ENCODE assay signal across 8 cellular contexts in genomic region chr19:55653651-55654322, GRCh38. TPM values are rescaled to one million over a fixed set of nuclear protein-coding genes. Genes with fewer than 3 reads are reported as not detected.
A peak's percentile ranks its signal among the peaks of the same experiment; 100 is the strongest.
DNase-seq lines count a peak whose midpoint lies in the region; ATAC-seq and TF ChIP-seq lines count a peak whose summit lies in the region.

No MANE protein-coding gene starts in this region.

- H3K27ac Mint-ChIP-seq in activated naive CD4-positive, alpha-beta T cell treated with anti-CD3 and anti-CD28 coated beads, Interleukin-2, amount 50 U/mL, for 24 hours, result peak overlapping the region; percentile 97

- H3K27me3 Mint-ChIP-seq in activated naive CD4-positive, alpha-beta T cell treated with anti-CD3 and anti-CD28 coated beads, Interleukin-2, amount 50 U/mL, for 24 hours, result no peaks in the 10 kb centered on the region

- H3K4me1 Mint-ChIP-seq in activated naive CD4-positive, alpha-beta T cell treated with anti-CD3 and anti-CD28 coated beads, Interleukin-2, amount 50 U/mL, for 24 hours, result peaks cover 40% of the 10 kb centered on the region

- intact Hi-C loops in testis (cut with DNase I; ENCODE audit: low total_unique reads), result no loop called here

- DNase-seq in GM12864 (ENCODE audit: low read depth) (peak; percentile 97), NCI-H1048 (lab: John Stamatoyannopoulos, UW) (peak; percentile 96), SK-N-MC (ENCODE audit: low read depth, low spot score) (peak; percentile 98), glomerular endothelial cell (ENCODE audit: extremely low read depth, low read depth, low spot score) (peak; percentile 90), omental fat pad (ENCODE audit: low spot score) (peak; percentile 91), testis (peak; percentile 97)

- peaks cover 36% of the 10 kb centered on the region for H3K36me3 ChIP-seq in SK-N-MC (ENCODE audit: insufficient read depth, low read length)
- H3K36me3 ChIP-seq in testis (ENCODE audit: low read depth, missing control alignments), result no peaks in the 10 kb centered on the region

- H3K4me1 ChIP-seq in testis, result peaks cover 36% of the 10 kb centered on the region

- H3K36me3 Mint-ChIP-seq in activated naive CD4-positive, alpha-beta T cell treated with anti-CD3 and anti-CD28 coated beads, Interleukin-2, amount 50 U/mL, for 24 hours, result peaks cover 7% of the 10 kb centered on the region

- H3K27ac ChIP-seq in SK-N-MC (peak overlapping the region; percentile 99), testis (peak overlapping the region; percentile 96 to 100)

- H3K9me3 ChIP-seq in SK-N-MC (ENCODE audit: low read depth, low read length) (no peaks in the 10 kb centered on the region), testis (no peaks in the 10 kb centered on the region)

- ATAC-seq in HG02610 (IDR thresholded peaks at IDR 0.05; ENCODE audit: unreplicated experiment) (peak; percentile 36), omental fat pad (ENCODE audit: low FRiP score) (peak; percentile 76)

- peak overlapping the region; percentile 100 for H3K9ac ChIP-seq in SK-N-MC (ENCODE audit: insufficient read length)

- no peaks in the 10 kb centered on the region for H3K9me3 Mint-ChIP-seq in activated naive CD4-positive, alpha-beta T cell treated with anti-CD3 and anti-CD28 coated beads, Interleukin-2, amount 50 U/mL, for 24 hours

- peak overlapping the region; percentile 95 for H3K4me3 ChIP-seq in GM12864 (ENCODE audit: low read depth, low read length)
- H3K4me3 ChIP-seq in SK-N-MC, result peak overlapping the region; percentile 96
- peak overlapping the region; percentile 82 to 97 for H3K4me3 ChIP-seq in testis

- 0% methylated on average over 47 to 56 of the region's 57 CpGs for WGBS in testis, 2 donors

- TF ChIP-seq CTCF in GM12864 (IDR thresholded peaks at IDR 0.05; ENCODE audit: low read depth, low read length, missing control alignments), result peak; percentile 100
- TF ChIP-seq CTCF in omental fat pad (IDR thresholded peaks at IDR 0.05), result peak in 2 of 3 donors; percentile 98 to 100
- TF ChIP-seq CTCF in testis (IDR thresholded peaks at IDR 0.05), result peak; percentile 97 to 100 (median 100)

- H3K27me3 ChIP-seq in testis, result no peaks in the 10 kb centered on the region

- peak; percentile 18 for TF ChIP-seq POLR2A in testis (IDR thresholded peaks at IDR 0.05)

- H3K4me3 Mint-ChIP-seq in activated naive CD4-positive, alpha-beta T cell treated with anti-CD3 and anti-CD28 coated beads, Interleukin-2, amount 50 U/mL, for 24 hours, result peak overlapping the region; percentile 93

RNA-seq across cellular contexts. Expression of gene U2AF2, which starts 1.0 kb away (rescaled TPM):
- total RNA-seq in glomerular endothelial cell (111 and 150 TPM in 2 replicates), omental fat pad (100 to 1,000 TPM in 2 of 4 donors, 10 to 100 TPM in 2; 55.2 to 132 (median 86.1) TPM), testis (100 to 1,000 TPM; 264 to 281 TPM)
- 163 TPM for polyA plus RNA-seq in testis (ENCODE audit: insufficient read depth, low read depth, low replicate concordance)

RNA-seq across cellular contexts. Expression of gene CCDC106, which starts 5.8 kb away (rescaled TPM):
- total RNA-seq in glomerular endothelial cell, result 24.0 and 28.7 TPM in 2 replicates
- total RNA-seq in omental fat pad, result 10 to 100 TPM in 3 of 4 donors, 1 to 10 TPM in 1; 9.8 to 15.2 (median 11.0) TPM
- total RNA-seq in testis, result 10 to 100 TPM; 57.0 to 84.9 TPM
- 34.5 TPM for polyA plus RNA-seq in testis (ENCODE audit: insufficient read depth, low read depth, low replicate concordance)

RNA-seq across cellular contexts. Expression of gene ZNF581, which starts 10.3 kb away (rescaled TPM):
- 22.8 and 39.4 TPM in 2 replicates for total RNA-seq in glomerular endothelial cell
- total RNA-seq in omental fat pad, result 10 to 100 TPM in 3 of 4 donors, 1 to 10 TPM in 1; 9.9 to 15.0 (median 11.9) TPM
- 10 to 100 TPM; 17.3 to 31.2 TPM for total RNA-seq in testis
- 18.4 TPM for polyA plus RNA-seq in testis (ENCODE audit: insufficient read depth, low read depth, low replicate concordance)

RNA-seq across cellular contexts. Expression of gene ZNF580, which starts 13.0 kb away (rescaled TPM):
- total RNA-seq in glomerular endothelial cell (18.3 and 28.9 TPM in 2 replicates), omental fat pad (10 to 100 TPM; 11.4 to 20.5 (median 13.8) TPM), testis (10 to 100 TPM; 37.6 to 38.0 TPM)
- 21.7 TPM for polyA plus RNA-seq in testis (ENCODE audit: insufficient read depth, low read depth, low replicate concordance)

RNA-seq across cellular contexts. Expression of gene EPN1, which starts 21.2 kb away (rescaled TPM):
- total RNA-seq in glomerular endothelial cell, result 162 and 201 TPM in 2 replicates
- total RNA-seq in omental fat pad, result 10 to 100 TPM; 56.4 to 82.3 (median 62.0) TPM
- 100 to 1,000 TPM; 176 to 303 TPM for total RNA-seq in testis
- 134 TPM for polyA plus RNA-seq in testis (ENCODE audit: insufficient read depth, low read depth, low replicate concordance)

Comparison
In these comparisons a context has a peak if more than half of its experiments do, and no peak if none do; other contexts are left out.
1. Peak in every context shown above with its lines: DNase-seq, ATAC-seq, H3K4me3 ChIP-seq and H3K27ac ChIP-seq.